Comparison of ENCODE assay signal across 8 cellular contexts in genomic region chr3:61052855-61053254, GRCh38.
"Had no signal": no experiment of that assay in that cellular context is flagged by ENCODE, and none has a peak within 500 bp of the region (broad histone marks: within the 10 kb centered on the region; RNA-seq: fewer than 3 reads in every experiment).

No MANE protein-coding gene starts in this region.

- H3K4me3 ChIP-seq: GM23338 had no signal

- H3K27ac Mint-ChIP-seq: GM23338, IgD-negative memory B cell had no signal

- FAIRE-seq: H1, H54, HepG2 had no signal

- H3K27me3 Mint-ChIP-seq: IgD-negative memory B cell had no signal

- ATAC-seq: GM23338, HepG2 had no signal

- H3K9me3 Mint-ChIP-seq: IgD-negative memory B cell had no signal

- H3K4me3 Mint-ChIP-seq: GM23338, H9, IgD-negative memory B cell had no signal

- H3K27ac ChIP-seq: HL-60 had no signal

- DNase-seq: H9, HCEC 1CT had no signal

- H3K4me1 Mint-ChIP-seq: IgD-negative memory B cell had no signal
